22 cellular contexts compared by ENCODE assay signal in genomic region chr14:94686511-94687160, GRCh38.
DNase-seq lines count a peak whose midpoint lies in the region; ATAC-seq and TF ChIP-seq lines count a peak whose summit lies in the region.
"Had no signal": no experiment of that assay in that cellular context is flagged by ENCODE, and none has a peak within 500 bp of the region (broad histone marks: within the 10 kb centered on the region; RNA-seq: fewer than 3 reads in every experiment).

No MANE protein-coding gene starts in this region.

- H3K36me3 ChIP-seq in RWPE2 (ENCODE audit: low read depth) (no peaks in the 10 kb centered on the region), spleen (no peaks in the 10 kb centered on the region)
- H3K36me3 ChIP-seq: SJSA1 had no signal

- H3K18ac ChIP-seq in H9 (ENCODE audit: insufficient read length, low read depth, low read length): no peak overlapping the region

- TF ChIP-seq POLR2A in spleen (IDR thresholded peaks at IDR 0.05): no peak

- no peak overlapping the region for H3K4ac ChIP-seq in H9 (ENCODE audit: low read depth, low read length)

- no peaks in the 10 kb centered on the region for H3K79me2 ChIP-seq in H9 (ENCODE audit: insufficient read depth, low read length)

- no peaks in the 10 kb centered on the region for H3K4me1 ChIP-seq in H9 (ENCODE audit: insufficient read depth, low read length)
- no peaks in the 10 kb centered on the region for H3K4me1 ChIP-seq in RWPE2 (ENCODE audit: insufficient read depth, poor library complexity, severe bottlenecking)
- peaks cover 0 to 13% (median 8%) of the 10 kb centered on the region in 6 donors for H3K4me1 ChIP-seq in spleen
- H3K4me1 ChIP-seq: Caco-2 had no signal

- H2BK15ac ChIP-seq in H9 (ENCODE audit: low read depth, low read length): no peak overlapping the region

- no peaks in the 10 kb centered on the region for H3K9me3 ChIP-seq in H9 (ENCODE audit: control insufficient read depth, low read depth, low read length)
- H3K9me3 ChIP-seq in RWPE2 (ENCODE audit: severe bottlenecking): no peaks in the 10 kb centered on the region
- no peaks in the 10 kb centered on the region for H3K9me3 ChIP-seq in spleen
- H3K9me3 ChIP-seq: Caco-2, SJSA1 had no signal

- H2BK5ac ChIP-seq in H9 (ENCODE audit: insufficient read length, low read length): no peak overlapping the region

- no peak overlapping the region for H2AFZ ChIP-seq in H9 (ENCODE audit: low read length)
- H2AFZ ChIP-seq: PC-9 had no signal

- no peak overlapping the region for H2AK5ac ChIP-seq in H9 (ENCODE audit: insufficient read length, low read length)

- H3K9ac ChIP-seq in H9 (ENCODE audit: extremely low read depth, insufficient read length, low read length): no peak overlapping the region

- H2BK20ac ChIP-seq in H9 (ENCODE audit: low read depth, low read length, poor library complexity, severe bottlenecking): no peak overlapping the region

- H3K4me2 ChIP-seq in H9 (ENCODE audit: insufficient read depth, insufficient read length, low read length): no peak overlapping the region
- H3K4me2 ChIP-seq: PC-9 had no signal

- DNase-seq in H9 (peak; percentile 18), RWPE2 (ENCODE audit: low spot score) (peak; percentile 55), islet precursor cell (peak; percentile 45), spleen (peak; percentile 59), sciatic nerve (ENCODE audit: low spot score) (no peak)
- no peak for DNase-seq in activated CD4-positive, alpha-beta T cell treated with anti-CD3 and anti-CD28 coated beads, Interleukin-2, amount 50 U/mL, for 48 hours
- no peak for DNase-seq in activated naive CD4-positive, alpha-beta T cell (lab: John Stamatoyannopoulos, UW)
- DNase-seq: Caco-2; CD8-positive, alpha-beta T cell; GOT3; IMR-90; KG1; MM.1S; NCI-H2029 treated with DMSO at 0.1 percent for 48 hours; NCI-H446 treated with DMSO at 0.1 percent for 48 hours; NCI-H526; PC-9; Right ventricle myocardium superior had no signal

- H2BK12ac ChIP-seq in H9 (ENCODE audit: insufficient read length, low read depth, low read length): no peak overlapping the region

- H3K4me1 Mint-ChIP-seq in H9: peaks cover 15 to 28% of the 10 kb centered on the region in 2 experiments
- H3K4me1 Mint-ChIP-seq: B cell had no signal

- no peaks in the 10 kb centered on the region; a peak in 1 of 5 replicates for H3K9me3 Mint-ChIP-seq in H9
- H3K9me3 Mint-ChIP-seq: CD8-positive, alpha-beta T cell had no signal

- TF ChIP-seq CTCF in H9 (conservative IDR thresholded peaks at IDR 0.05) (no peak), RWPE2 (IDR thresholded peaks at IDR 0.05; ENCODE audit: poor library complexity, severe bottlenecking) (no peak), spleen (IDR thresholded peaks at IDR 0.05 in 8 of 11, conservative IDR thresholded peaks at IDR 0.05 in 3 of 11) (no peak)

- H4K20me1 ChIP-seq in H9 (ENCODE audit: control insufficient read depth, insufficient read depth, insufficient read length): no peaks in the 10 kb centered on the region

- H3K4me3 Mint-ChIP-seq in H9: no peak overlapping the region
- H3K4me3 Mint-ChIP-seq: B cell; CD8-positive, alpha-beta T cell had no signal

- H3K27ac ChIP-seq in H9 (ENCODE audit: insufficient read length, low read depth, low read length) (no peak overlapping the region), RWPE2 (ENCODE audit: poor library complexity, severe bottlenecking) (no peak overlapping the region), spleen (no peak overlapping the region)
- H3K27ac ChIP-seq: C4-2B, PC-9, SJSA1 had no signal

- H3K27me3 Mint-ChIP-seq in H9 (ENCODE audit: low read depth): peaks cover 21% of the 10 kb centered on the region

- H3K4me3 ChIP-seq in RWPE2 (ENCODE audit: severe bottlenecking) (no peak overlapping the region), spleen (no peak overlapping the region)
- H3K4me3 ChIP-seq: PC-9, SJSA1 had no signal

- H4K5ac ChIP-seq in H9 (ENCODE audit: insufficient read length, low read depth, low read length): no peak overlapping the region

- H3K14ac ChIP-seq in H9 (ENCODE audit: insufficient read depth, low read length): no peak overlapping the region

- H3K79me1 ChIP-seq in H9 (ENCODE audit: insufficient read depth, low read depth, low read length, poor library complexity, severe bottlenecking): no peaks in the 10 kb centered on the region

- WGBS in H9 (ENCODE audit: extremely low coverage, insufficient read length, low lambda C conversion rate): no CpG with 5 or more reads among the region's 13 CpGs
- WGBS in spleen, 5 donors: 69 to 85% (median 84%) methylated on average over 9 to 13 of the region's 13 CpGs

- no peak overlapping the region; a peak in 1 of 7 replicates for H3K27ac Mint-ChIP-seq in H9
- H3K27ac Mint-ChIP-seq: B cell; CD8-positive, alpha-beta T cell had no signal

- H3T11ph ChIP-seq in H9 (ENCODE audit: low read length): no peak overlapping the region

- H4K8ac ChIP-seq in H9 (replicated peaks; ENCODE audit: insufficient read length, low read depth, low read length): no peak overlapping the region

- intact Hi-C loops in spleen (cut with DNase I; ENCODE audit: low total_unique reads): loop anchor here (10.0 kb wide), 1 partner anchor 418 kb away; no protein-coding TSS in a partner anchor
- intact Hi-C loops in sciatic nerve (cut with DNase I): no loop called here

- no peak overlapping the region for H3K56ac ChIP-seq in H9 (ENCODE audit: insufficient read length, low read depth, low read length)

- ATAC-seq in RWPE2 (ENCODE audit: low read depth): no peak
- ATAC-seq in sciatic nerve: no peak
- ATAC-seq: CD8-positive, alpha-beta T cell; HCT116 had no signal

- no peaks in the 10 kb centered on the region for H3K23me2 ChIP-seq in H9 (ENCODE audit: insufficient read length, low read depth, low read length, poor library complexity, severe bottlenecking)

- H3K36me3 Mint-ChIP-seq in H9 (ENCODE audit: insufficient read depth in 1 of 3, low read depth in 3 of 3): no peaks in the 10 kb centered on the region
- H3K36me3 Mint-ChIP-seq: CD8-positive, alpha-beta T cell had no signal

- no peak overlapping the region for H2BK120ac ChIP-seq in H9 (ENCODE audit: low read depth, low read length, poor library complexity, severe bottlenecking)

- no peak overlapping the region for H4K91ac ChIP-seq in H9 (ENCODE audit: insufficient read length, low read depth, low read length)

- no peak overlapping the region for H3K23ac ChIP-seq in H9 (ENCODE audit: insufficient read length, low read depth, low read length)

- H3K27me3 ChIP-seq in H9 (ENCODE audit: insufficient read depth, low read length): no peaks in the 10 kb centered on the region; the same call in 1 of the 2 replicates
- H3K27me3 ChIP-seq in RWPE2 (ENCODE audit: insufficient read depth, poor library complexity, severe bottlenecking): no peaks in the 10 kb centered on the region
- H3K27me3 ChIP-seq in spleen (replicated peaks in 1 of 7): peaks cover 0 to 35% (median 5%) of the 10 kb centered on the region in 7 donors
- H3K27me3 ChIP-seq: SJSA1 had no signal

Comparison
In these comparisons a context has a peak if more than half of its experiments do, and no peak if none do; other contexts are left out.
1. DNase-seq: peak in H9 (single experiment), RWPE2 (single experiment), islet precursor cell (single experiment) and spleen (single experiment); none in activated CD4-positive, alpha-beta T cell treated with anti-CD3 and anti-CD28 coated beads, Interleukin-2, amount 50 U/mL, for 48 hours (0 of 2), activated naive CD4-positive, alpha-beta T cell (0 of 4) and sciatic nerve (single experiment).